Comparison of ENCODE assay signal across 10 cellular contexts in the genomic region with DNA sequence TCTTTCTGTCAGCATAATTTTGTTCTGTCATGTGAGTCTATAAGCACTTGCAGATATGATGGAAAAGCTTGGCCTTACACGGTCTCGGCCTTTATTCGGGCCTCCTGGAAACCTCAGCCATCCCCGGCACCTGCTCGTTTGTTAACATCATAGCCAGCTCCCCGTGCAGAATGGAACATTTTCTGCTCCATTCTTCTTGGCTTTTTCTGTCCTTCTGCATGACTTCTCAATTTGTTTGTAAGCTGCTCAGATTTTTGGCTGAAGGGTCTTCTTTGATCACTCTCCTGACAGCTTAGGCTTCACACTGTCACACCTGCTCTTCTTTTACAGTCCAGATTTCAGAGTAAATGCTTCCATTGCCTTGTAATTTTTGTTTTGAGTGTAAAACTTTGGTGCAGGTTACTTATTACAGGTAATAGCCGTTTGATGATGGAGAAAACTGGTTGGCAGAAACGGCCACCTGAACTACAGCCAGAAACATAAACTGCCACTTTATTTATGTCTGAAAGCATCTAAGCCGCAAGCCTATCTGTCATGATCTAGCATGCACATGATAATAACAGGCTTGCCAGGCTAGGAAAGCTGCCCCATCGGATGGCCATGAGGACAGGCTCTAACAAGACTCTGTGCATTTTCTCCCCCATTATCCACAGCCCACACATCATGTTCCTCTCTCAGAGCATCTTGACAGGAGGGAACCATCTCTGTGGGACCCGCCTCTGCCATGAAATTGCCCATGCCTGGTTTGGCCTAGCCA.
A peak's percentile ranks its signal among the peaks of the same experiment; 100 is the strongest.
DNase-seq lines count a peak whose midpoint lies in the region; ATAC-seq and TF ChIP-seq lines count a peak whose summit lies in the region.
"Had no signal": no experiment of that assay in that cellular context is flagged by ENCODE, and none has a peak within 500 bp of the region (broad histone marks: within the 10 kb centered on the region; RNA-seq: fewer than 3 reads in every experiment).

No MANE protein-coding gene starts in this region.

- peak overlapping the region; percentile 94 for H3K27ac ChIP-seq in ACC112 (ENCODE audit: low read depth, low read length)
- no peak overlapping the region for H3K27ac ChIP-seq in OCI-LY7 (ENCODE audit: low read depth, low read length, poor library complexity, severe bottlenecking)
- H3K27ac ChIP-seq in esophagus (ENCODE audit: low read depth in 2 of 2, low read length in 1 of 2): peak overlapping the region; percentile 88 to 94
- peak overlapping the region; percentile 69 to 75 for H3K27ac ChIP-seq in prostate gland

- H2AFZ ChIP-seq in ACC112 (ENCODE audit: low read length, unreplicated experiment) (no peak overlapping the region), OCI-LY7 (ENCODE audit: low read length) (no peak overlapping the region)

- peaks cover 44% of the 10 kb centered on the region for H3K4me1 ChIP-seq in ACC112 (ENCODE audit: control insufficient read depth, insufficient read depth, low read length, unreplicated experiment)
- peaks cover 11% of the 10 kb centered on the region for H3K4me1 ChIP-seq in OCI-LY7 (ENCODE audit: insufficient read depth, low read length, poor library complexity, severe bottlenecking)
- H3K4me1 ChIP-seq in esophagus (ENCODE audit: control insufficient read depth in 2 of 2, insufficient read depth in 2 of 2, low read length in 1 of 2): peaks cover 14 to 34% of the 10 kb centered on the region in 2 donors
- H3K4me1 ChIP-seq in prostate gland (replicated peaks): peaks cover 2% of the 10 kb centered on the region

- H4K20me1 ChIP-seq in OCI-LY7 (ENCODE audit: insufficient read depth, low read length): no peaks in the 10 kb centered on the region

- H3K4me3 ChIP-seq in ACC112 (ENCODE audit: low read depth, low read length) (0 out of 2 replicates have a peak overlapping the region, but pooled peaks have one; percentile 56), OCI-LY7 (ENCODE audit: low read depth, low read length, poor library complexity, severe bottlenecking) (no peak overlapping the region), esophagus (ENCODE audit: low read depth in 1 of 2, low read length in 2 of 2) (no peak overlapping the region), prostate gland (no peak overlapping the region)

- H3K9me2 ChIP-seq in OCI-LY7 (ENCODE audit: insufficient read depth, low read length): no peaks in the 10 kb centered on the region

- no peak for ATAC-seq in GM18909 (IDR thresholded peaks at IDR 0.05; ENCODE audit: poor library complexity, unreplicated experiment)
- ATAC-seq: foreskin keratinocyte had no signal

- H3K79me2 ChIP-seq in ACC112 (ENCODE audit: control insufficient read depth, insufficient read depth, low read length, unreplicated experiment) (peaks cover 3% of the 10 kb centered on the region), OCI-LY7 (ENCODE audit: insufficient read depth, low read depth, low read length) (no peaks in the 10 kb centered on the region)

- H3K27me3 ChIP-seq in ACC112 (ENCODE audit: insufficient read depth, low read length) (no peaks in the 10 kb centered on the region), esophagus (ENCODE audit: control insufficient read depth in 1 of 2, insufficient read depth in 2 of 2, low read length in 2 of 2) (no peaks in the 10 kb centered on the region), prostate gland (replicated peaks; ENCODE audit: insufficient read depth) (no peaks in the 10 kb centered on the region)
- H3K27me3 ChIP-seq: foreskin keratinocyte had no signal

- no peak for TF ChIP-seq CTCF in OCI-LY7 (conservative IDR thresholded peaks at IDR 0.05; ENCODE audit: low read length)
- no peak for TF ChIP-seq CTCF in prostate gland (IDR thresholded peaks at IDR 0.05)

- WGBS in esophagus, 2 donors: 53 to 64% methylated on average over 11 of the region's 11 CpGs
- WGBS in prostate gland: 37% methylated on average over 11 of the region's 11 CpGs

- CTCF ChIA-PET in OCI-LY7 (lab: Charles Lee; ENCODE audit: unreplicated experiment): no interaction called here

- DNase-seq in OCI-LY7 (ENCODE audit: low spot score) (no peak), prostate gland (ENCODE audit: low spot score) (no peak), NCI-H748 treated with DMSO at 0.1 percent for 48 hours (lab: John Stamatoyannopoulos, UW) (no peak), middle frontal gyrus (ENCODE audit: extremely low spot score, low spot score) (no peak)
- no peak for DNase-seq in effector CD4-positive, alpha-beta T cell
- DNase-seq: foreskin keratinocyte, posterior cingulate gyrus had no signal

- TF ChIP-seq POLR2A in prostate gland (IDR thresholded peaks at IDR 0.05): no peak

- no TSS peak for BruUV-seq in OCI-LY7 (replicated peaks; lab: Mats Ljungman, UMichigan)

- intact Hi-C loops in OCI-LY7 (cut with micrococcal nuclease; ENCODE audit: unreplicated experiment) (no loop called here), prostate gland (cut with DNase I) (loop anchor here (2.0 to 5.0 kb wide), 4 partner anchors 57 to 121 kb away; no protein-coding TSS in a partner anchor)

- peaks cover 7% of the 10 kb centered on the region; the same call in 1 of the 2 replicates for H3K36me3 ChIP-seq in ACC112 (ENCODE audit: insufficient read depth, low read length)
- H3K36me3 ChIP-seq in OCI-LY7 (ENCODE audit: insufficient read depth, low read length): no peaks in the 10 kb centered on the region
- no peaks in the 10 kb centered on the region for H3K36me3 ChIP-seq in esophagus (ENCODE audit: control insufficient read depth in 2 of 2, insufficient read depth in 2 of 2, low read length in 1 of 2)
- H3K36me3 ChIP-seq in prostate gland: no peaks in the 10 kb centered on the region

- POLR2A ChIA-PET in OCI-LY7 (lab: Charles Lee): no interaction called here

- no peaks in the 10 kb centered on the region for H3K9me3 ChIP-seq in OCI-LY7 (ENCODE audit: low read length)
- no peaks in the 10 kb centered on the region for H3K9me3 ChIP-seq in esophagus (ENCODE audit: control insufficient read depth in 2 of 2, insufficient read depth in 1 of 2, low read depth in 1 of 2, low read length in 1 of 2)
- no peaks in the 10 kb centered on the region for H3K9me3 ChIP-seq in prostate gland

- peak overlapping the region; percentile 63; the same call in 1 of the 2 replicates for H3K4me2 ChIP-seq in OCI-LY7 (ENCODE audit: low read length)
